8 cellular contexts compared by ENCODE assay signal in the genomic region with DNA sequence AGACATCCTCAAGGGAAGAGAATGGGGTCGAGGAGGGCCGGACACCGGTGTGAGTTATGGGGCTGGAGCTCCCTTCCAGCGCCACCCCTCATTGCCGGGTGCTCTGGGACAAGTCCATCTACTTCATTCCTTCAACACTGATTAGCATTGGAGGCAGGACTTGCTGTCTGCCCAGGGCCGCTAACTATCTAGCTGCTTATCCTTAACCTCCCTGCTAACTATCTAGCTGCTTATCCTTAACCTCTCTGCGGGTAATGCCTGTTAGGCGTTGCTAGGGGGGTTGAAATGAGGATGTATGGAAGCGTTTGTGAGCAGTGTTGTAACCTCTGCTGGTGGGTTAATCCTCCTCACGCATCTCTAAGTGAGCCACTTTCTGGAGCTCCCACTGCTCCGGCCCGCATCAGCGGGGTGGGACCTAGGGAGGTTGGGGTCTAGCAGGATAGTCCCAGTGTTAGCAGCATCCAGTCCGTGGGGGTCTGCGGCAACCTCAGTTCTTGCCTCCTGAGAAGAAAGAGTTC. TPM values are rescaled to one million over a fixed set of nuclear protein-coding genes. Genes with fewer than 3 reads are reported as not detected.
DNase-seq lines count a peak whose midpoint lies in the region; ATAC-seq lines count a peak whose summit lies in the region.

No MANE protein-coding gene starts in this region.

- intact Hi-C loops in naive thymus-derived CD4-positive, alpha-beta T cell (cut with micrococcal nuclease), result loop anchor here (1.0 to 2.0 kb wide), 4 partner anchors 11 to 80 kb away; partner anchors contain the start of genes CHAC1 (in 2 of the 2) and DLL4 (in 1 of the 2)

- peak overlapping the region; percentile 65 to 69 for H3K9ac ChIP-seq in duodenal mucosa (ENCODE audit: low read depth in 1 of 2, low read length in 2 of 2)

- no peaks in the 10 kb centered on the region for H3K27me3 Mint-ChIP-seq in naive thymus-derived CD4-positive, alpha-beta T cell

- ATAC-seq in GM21619 (IDR thresholded peaks at IDR 0.05; ENCODE audit: unreplicated experiment) (peak; percentile 1), GM19455 (IDR thresholded peaks at IDR 0.05; ENCODE audit: unreplicated experiment) (no peak)
- peak; percentile 8 for ATAC-seq in naive thymus-derived CD4-positive, alpha-beta T cell

- DNase-seq in NOMO-1 treated with DMSO at 0.1 percent for 48 hours (lab: John Stamatoyannopoulos, UW; ENCODE audit: unreplicated experiment) (peak; percentile 49), GDM1 (lab: John Stamatoyannopoulos, UW) (no peak), NCI-H128 (lab: John Stamatoyannopoulos, UW; ENCODE audit: unreplicated experiment) (no peak), HuH-7 (ENCODE audit: low spot score) (no peak)
- DNase-seq in naive thymus-derived CD4-positive, alpha-beta T cell, result peak in 2 of 9 donors; percentile 26 to 34

- H3K36me3 ChIP-seq in duodenal mucosa (ENCODE audit: control insufficient read depth in 1 of 2, insufficient read depth in 2 of 2, low read length in 2 of 2), result no peaks in the 10 kb centered on the region
- no peaks in the 10 kb centered on the region for H3K36me3 ChIP-seq in naive thymus-derived CD4-positive, alpha-beta T cell (ENCODE audit: control insufficient read depth in 2 of 3, insufficient read depth in 3 of 3, low read length in 3 of 3)

- H3K4me3 ChIP-seq in duodenal mucosa (ENCODE audit: low read depth in 1 of 2, low read length in 2 of 2), result peak overlapping the region; percentile 76 to 78
- H3K4me3 ChIP-seq in naive thymus-derived CD4-positive, alpha-beta T cell (ENCODE audit: low read length), result peak overlapping the region; percentile 82

- POLR2A ChIA-PET in naive thymus-derived CD4-positive, alpha-beta T cell (lab: Charles Lee), result interaction anchor here (0.9 to 4.5 kb wide), 7 partner anchors 10 to 50 kb away, joined by 3 to 34 read pairs (median 6); partner anchors contain the start of gene CHAC1

- H3K36me3 Mint-ChIP-seq in naive thymus-derived CD4-positive, alpha-beta T cell, result no peaks in the 10 kb centered on the region

- peak overlapping the region; percentile 74 for H3K27ac ChIP-seq in duodenal mucosa (ENCODE audit: low read depth, low read length)
- peak overlapping the region; percentile 75 for H3K27ac ChIP-seq in naive thymus-derived CD4-positive, alpha-beta T cell (ENCODE audit: low read depth, low read length)

- no peaks in the 10 kb centered on the region for H3K27me3 ChIP-seq in duodenal mucosa (ENCODE audit: control insufficient read depth in 1 of 2, insufficient read depth in 2 of 2, low read length in 2 of 2)
- H3K27me3 ChIP-seq in naive thymus-derived CD4-positive, alpha-beta T cell (ENCODE audit: control insufficient read depth in 2 of 2, insufficient read depth in 2 of 2, low read length in 2 of 2), result no peaks in the 10 kb centered on the region

- peak overlapping the region; percentile 77 to 90 (median 86) for H3K27ac Mint-ChIP-seq in naive thymus-derived CD4-positive, alpha-beta T cell

- CTCF ChIA-PET in naive thymus-derived CD4-positive, alpha-beta T cell (lab: Charles Lee), result interaction anchor here (1.3 to 5.0 kb wide), 4 partner anchors 10 to 76 kb away, joined by 4 to 44 read pairs (median 16); partner anchors contain the start of genes CHAC1 and DLL4

- H3K9me3 ChIP-seq in duodenal mucosa (ENCODE audit: control insufficient read depth in 1 of 2, low read length in 2 of 2), result no peaks in the 10 kb centered on the region
- no peaks in the 10 kb centered on the region for H3K9me3 ChIP-seq in naive thymus-derived CD4-positive, alpha-beta T cell (ENCODE audit: control insufficient read depth in 2 of 3, low read length in 3 of 3)

- peaks cover 0 to 2% (median 0%) of the 10 kb centered on the region in 11 donors for H3K9me3 Mint-ChIP-seq in naive thymus-derived CD4-positive, alpha-beta T cell

- H3K4me3 Mint-ChIP-seq in naive thymus-derived CD4-positive, alpha-beta T cell, result peak overlapping the region; percentile 79 to 95 (median 88)

- H3K4me1 ChIP-seq in duodenal mucosa (ENCODE audit: control insufficient read depth in 1 of 2, insufficient read depth in 2 of 2, low read length in 2 of 2), result peaks cover 21 to 32% of the 10 kb centered on the region in 2 donors
- H3K4me1 ChIP-seq in naive thymus-derived CD4-positive, alpha-beta T cell (ENCODE audit: control insufficient read depth in 2 of 2, insufficient read depth in 2 of 2, low read length in 2 of 2), result peaks cover 12 to 27% of the 10 kb centered on the region in 2 donors

- peaks cover 17 to 47% (median 44%) of the 10 kb centered on the region in 7 donors for H3K4me1 Mint-ChIP-seq in naive thymus-derived CD4-positive, alpha-beta T cell

RNA-seq across cellular contexts. Expression of gene CHAC1, which starts 10.9 kb away (rescaled TPM):
- 1 to 10 TPM in 3 of 5 experiments, under 1 TPM in 2; 0.24 to 5.7 (median 1.1) TPM for total RNA-seq in naive thymus-derived CD4-positive, alpha-beta T cell
- under 1 TPM in 1 of 2 donors, not detected in 1; 0.39 TPM for polyA plus RNA-seq in naive thymus-derived CD4-positive, alpha-beta T cell

RNA-seq across cellular contexts. Expression of gene DLL4, which starts 13.3 kb away (rescaled TPM):
- not detected for total RNA-seq in naive thymus-derived CD4-positive, alpha-beta T cell
- polyA plus RNA-seq in naive thymus-derived CD4-positive, alpha-beta T cell, result not detected

RNA-seq across cellular contexts. Expression of gene VPS18, which starts 48.1 kb away (rescaled TPM):
- total RNA-seq in naive thymus-derived CD4-positive, alpha-beta T cell, result 10 to 100 TPM; 19.9 to 22.3 (median 20.5) TPM
- 10 to 100 TPM; 15.9 to 25.8 TPM for polyA plus RNA-seq in naive thymus-derived CD4-positive, alpha-beta T cell
